Comparison of ENCODE assay signal across 8 cellular contexts in genomic region chr12:51926718-51927117, GRCh38. TPM values are rescaled to one million over a fixed set of nuclear protein-coding genes. Genes with fewer than 3 reads are reported as not detected.
A peak's percentile ranks its signal among the peaks of the same experiment; 100 is the strongest.
DNase-seq lines count a peak whose midpoint lies in the region; ATAC-seq and TF ChIP-seq lines count a peak whose summit lies in the region.

No MANE protein-coding gene starts in this region.

- peak; percentile 54 for ATAC-seq in WTC11
- ATAC-seq in effector memory CD8-positive, alpha-beta T cell (replicated peaks), result peak; percentile 37
- ATAC-seq in HG03196 (IDR thresholded peaks at IDR 0.05; ENCODE audit: unreplicated experiment), result no peak

- H3K4me3 Mint-ChIP-seq in WTC11 (no peak overlapping the region), progenitor cell of endocrine pancreas (ENCODE audit: low read depth) (no peak overlapping the region)
- no peak overlapping the region for H3K4me3 Mint-ChIP-seq in effector memory CD8-positive, alpha-beta T cell

- H3K36me3 Mint-ChIP-seq in WTC11 (no peaks in the 10 kb centered on the region), progenitor cell of endocrine pancreas (ENCODE audit: insufficient read depth) (no peaks in the 10 kb centered on the region)
- H3K36me3 Mint-ChIP-seq in effector memory CD8-positive, alpha-beta T cell (ENCODE audit: insufficient read depth), result no peaks in the 10 kb centered on the region

- H3K27ac Mint-ChIP-seq in WTC11 (no peak overlapping the region), progenitor cell of endocrine pancreas (no peak overlapping the region)
- no peak overlapping the region for H3K27ac Mint-ChIP-seq in effector memory CD8-positive, alpha-beta T cell

- DNase-seq in AG09309 (ENCODE audit: low read depth), result no peak
- peak; percentile 36 for DNase-seq in HEK293T (ENCODE audit: extremely low spot score)
- DNase-seq in WTC11 (ENCODE audit: low spot score), result peak; percentile 70
- peak; percentile 35 to 39 (median 36) for DNase-seq in effector memory CD8-positive, alpha-beta T cell
- DNase-seq in progenitor cell of endocrine pancreas (ENCODE audit: low spot score, unreplicated experiment), result no peak
- DNase-seq in GM19238 (ENCODE audit: insufficient read length, low spot score), result no peak
- DNase-seq in dedifferentiated amniotic fluid mesenchymal stem cell (ENCODE audit: extremely low spot score), result no peak

- peak; percentile 44 for TF ChIP-seq CTCF in AG09309 (IDR thresholded peaks at IDR 0.05; ENCODE audit: control insufficient read depth, insufficient read depth, low read depth, low read length, missing control alignments)
- TF ChIP-seq CTCF in WTC11 (IDR thresholded peaks at IDR 0.05), result peak; percentile 61
- TF ChIP-seq CTCF in progenitor cell of endocrine pancreas (IDR thresholded peaks at IDR 0.05; ENCODE audit: unreplicated experiment), result peak; percentile 62

- H3K9me3 Mint-ChIP-seq in WTC11, result no peaks in the 10 kb centered on the region
- H3K9me3 Mint-ChIP-seq in effector memory CD8-positive, alpha-beta T cell, result no peaks in the 10 kb centered on the region
- no peaks in the 10 kb centered on the region for H3K9me3 Mint-ChIP-seq in progenitor cell of endocrine pancreas (ENCODE audit: low read depth)

- CTCF ChIA-PET in HEK293T (lab: Yijun Ruan, JAX), result interaction anchor here (1.1 to 1.5 kb wide), 4 partner anchors 7 to 99 kb away, joined by 3 read pairs; no protein-coding TSS in a partner anchor
- CTCF ChIA-PET in WTC11 (lab: Charles Lee), result interaction anchor here (0.7 to 2.2 kb wide), 14 partner anchors 9 to 106 kb away, joined by 3 to 18 read pairs (median 4); no protein-coding TSS in a partner anchor

- POLR2A ChIA-PET in HEK293T (lab: Yijun Ruan, JAX) (no interaction called here), WTC11 (lab: Charles Lee) (no interaction called here)

- H3K27me3 Mint-ChIP-seq in WTC11 (ENCODE audit: low read depth), result peaks cover 19% of the 10 kb centered on the region
- H3K27me3 Mint-ChIP-seq in effector memory CD8-positive, alpha-beta T cell, result peaks cover 0 to 24% of the 10 kb centered on the region in 2 donors
- H3K27me3 Mint-ChIP-seq in progenitor cell of endocrine pancreas, result peaks cover 12% of the 10 kb centered on the region

- no peak overlapping the region for H3K4me3 ChIP-seq in AG09309 (ENCODE audit: control insufficient read depth, low read depth, low read length)

- H3K4me1 Mint-ChIP-seq in WTC11 (peaks cover 12% of the 10 kb centered on the region), progenitor cell of endocrine pancreas (ENCODE audit: low read depth) (peaks cover 3% of the 10 kb centered on the region)
- peaks cover 4 to 5% of the 10 kb centered on the region in 2 donors for H3K4me1 Mint-ChIP-seq in effector memory CD8-positive, alpha-beta T cell (ENCODE audit: low read depth in 2 of 2)

TF ChIP-seq in HEK293T, 16 proteins besides CTCF, POLR2A, EP300 and RAD21:
- TF ChIP-seq BHLHE40 (IDR thresholded peaks at IDR 0.05; ENCODE audit: borderline replicate concordance) (no peak), ZNF384 (IDR thresholded peaks at IDR 0.05) (no peak), SUZ12 (IDR thresholded peaks at IDR 0.05) (no peak), PKNOX1 (IDR thresholded peaks at IDR 0.05) (no peak), ELF4 (IDR thresholded peaks at IDR 0.05) (no peak), L3MBTL2 (conservative IDR thresholded peaks at IDR 0.05) (no peak), FOXM1 (IDR thresholded peaks at IDR 0.05; ENCODE audit: borderline replicate concordance) (no peak), FOXK2 (IDR thresholded peaks at IDR 0.05) (no peak)

TF ChIP-seq in WTC11, 78 proteins besides CTCF, POLR2A, EP300 and RAD21:
- no peak for TF ChIP-seq ARID4B (CRISPR knock-in tag; IDR thresholded peaks at IDR 0.05; ENCODE audit: borderline replicate concordance)
- no peak for TF ChIP-seq AR (CRISPR knock-in tag; IDR thresholded peaks at IDR 0.05)
- no peak for TF ChIP-seq NFE2L1 (CRISPR knock-in tag; IDR thresholded peaks at IDR 0.05)
- TF ChIP-seq FOXJ3 (CRISPR knock-in tag; IDR thresholded peaks at IDR 0.05; ENCODE audit: borderline replicate concordance), result no peak
- TF ChIP-seq NR1H2 (CRISPR knock-in tag; IDR thresholded peaks at IDR 0.05), result no peak

RNA-seq across cellular contexts. Expression of gene ACVRL1, which starts 19.4 kb away (rescaled TPM):
- total RNA-seq in WTC11 (2021) (0.64 to 1.5 TPM (median 0.98 TPM) in 3 replicates), progenitor cell of endocrine pancreas (0.18 TPM in 1 of 2 replicates, not detected in the other)

RNA-seq across cellular contexts. Expression of gene ACVR1B, which starts 24.8 kb away (rescaled TPM):
- total RNA-seq in WTC11 (2021), result 20.9 to 24.1 TPM (median 22.3 TPM) in 3 replicates
- total RNA-seq in progenitor cell of endocrine pancreas, result 65.1 and 65.7 TPM in 2 replicates

RNA-seq across cellular contexts. Expression of gene ANKRD33, which starts 38.8 kb away (rescaled TPM):
- 1.7 to 2.3 TPM (median 2.0 TPM) in 3 replicates for total RNA-seq in WTC11 (2021)
- total RNA-seq in progenitor cell of endocrine pancreas, result 0.14 and 0.44 TPM in 2 replicates

Comparison
In these comparisons a context has a peak if more than half of its experiments do, and no peak if none do; other contexts are left out.
1. DNase-seq: peak in HEK293T (single experiment), WTC11 (single experiment) and effector memory CD8-positive, alpha-beta T cell (3 of 3); none in AG09309 (single experiment), progenitor cell of endocrine pancreas (single experiment), GM19238 (single experiment) and dedifferentiated amniotic fluid mesenchymal stem cell (single experiment).
2. Peak in every context shown above with its lines, with median percentiles within 50 percentile points of each other: CTCF ChIP-seq.